22 cellular contexts compared by ENCODE assay signal in the genomic region with DNA sequence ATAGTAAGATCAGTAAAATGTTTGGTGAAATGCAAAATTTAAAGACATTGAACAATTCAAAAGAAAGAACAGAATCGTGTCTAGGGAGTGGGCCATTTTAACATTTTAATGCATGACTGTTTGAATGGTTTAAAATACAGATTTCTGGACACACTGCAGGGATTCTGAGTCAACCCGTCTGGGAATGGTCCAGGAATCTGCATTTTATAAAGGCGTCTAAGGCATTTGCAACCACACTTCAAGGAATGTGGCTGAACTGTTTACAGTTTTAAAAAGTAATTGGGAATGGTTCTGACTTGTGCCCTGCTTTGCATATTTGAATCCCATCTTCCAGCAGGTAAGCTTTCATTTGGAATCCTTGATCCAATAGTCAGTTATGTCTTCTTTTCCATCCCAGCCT.
"Had no signal": no experiment of that assay in that cellular context is flagged by ENCODE, and none has a peak within 500 bp of the region (broad histone marks: within the 10 kb centered on the region; RNA-seq: fewer than 3 reads in every experiment).

No MANE protein-coding gene starts in this region.

- H3K4me3 ChIP-seq: MG63, SJSA1, SK-N-MC had no signal

- H3K9me3 ChIP-seq: MG63, SJSA1 had no signal

- H3K27me3 ChIP-seq: MG63, SJSA1 had no signal

- H3K36me3 ChIP-seq: MG63, SJSA1 had no signal

- H3K27ac ChIP-seq: SJSA1 had no signal

- DNase-seq: KBM-7, MG63, NCI-H1092, NCI-H1105 treated with DMSO at 0.1 percent for 48 hours, NCI-H1417 treated with DMSO at 0.1 percent for 48 hours, NCI-H146, NCI-H1694 treated with DMSO at 0.1 percent for 48 hours, NCI-H1930, NCI-H2081, NCI-H2107, NCI-H2227 treated with DMSO at 0.1 percent for 48 hours, NCI-H446, NCI-H510A, NCI-H524 treated with DMSO at 0.1 percent for 48 hours, NCI-H69, NCI-H774, Right ventricle myocardium superior, RPMI8226, SIG-M5 had no signal

- H3K4me1 ChIP-seq: SJSA1 had no signal

- FAIRE-seq: RCC 7860 had no signal
